In genomic region chr2:108586631-108587030, GRCh38 we compare ENCODE assay signal across 10 cellular contexts. TPM values are rescaled to one million over a fixed set of nuclear protein-coding genes. Genes with fewer than 3 reads are reported as not detected.
A peak's percentile ranks its signal among the peaks of the same experiment; 100 is the strongest.
DNase-seq lines count a peak whose midpoint lies in the region; ATAC-seq, FAIRE-seq and TF ChIP-seq lines count a peak whose summit lies in the region.
"Had no signal": no experiment of that assay in that cellular context is flagged by ENCODE, and none has a peak within 500 bp of the region (broad histone marks: within the 10 kb centered on the region; RNA-seq: fewer than 3 reads in every experiment).

No MANE protein-coding gene starts in this region.

- H3K79me2 ChIP-seq in PC-3 (ENCODE audit: low read length) (peaks cover 71% of the 10 kb centered on the region), H1 (ENCODE audit: control insufficient read depth in 1 of 2, insufficient read depth in 2 of 2, low read length in 2 of 2) (peaks cover 0 to 25% of the 10 kb centered on the region in 2 experiments; a peak in 2 of 4 replicates)

- H3K14ac ChIP-seq in H1 (ENCODE audit: insufficient read length) = no peak overlapping the region

- POLR2A ChIA-PET in PC-3 (lab: Charles Lee; ENCODE audit: unreplicated experiment) (no interaction called here), H1 (lab: Charles Lee; ENCODE audit: partially characterized antibody) (interaction anchor here (1.0 to 1.2 kb wide), 2 partner anchors 52 to 183 kb away, joined by 3 read pairs; partner anchors contain the start of gene LIMS1)

- H3K4ac ChIP-seq in H1 (replicated peaks; ENCODE audit: insufficient read length, low read depth, low read length) = no peak overlapping the region

- TF ChIP-seq POLR2A in H1 (IDR thresholded peaks at IDR 0.05; ENCODE audit: control extremely low read depth in 1 of 2, low read depth in 2 of 2, low read length in 2 of 2) = no peak

- no peak overlapping the region for H3K9ac ChIP-seq in PC-3 (ENCODE audit: low read length)
- H3K9ac ChIP-seq in H1 (replicated peaks in 1 of 4; ENCODE audit: extremely low read depth in 1 of 4, low read depth in 3 of 4, low read length in 3 of 4) = no peak overlapping the region

- H3K9me2 ChIP-seq in PC-3 (replicated peaks; ENCODE audit: low read length) = no peaks in the 10 kb centered on the region

- no peak overlapping the region for H2BK15ac ChIP-seq in H1 (ENCODE audit: low read length)

- no peak for TF ChIP-seq RAD21 in H1 (IDR thresholded peaks at IDR 0.05 in 1 of 2, conservative IDR thresholded peaks at IDR 0.05 in 1 of 2; ENCODE audit: low read depth in 2 of 2, low read length in 2 of 2)

- H2AFZ ChIP-seq in PC-3 (ENCODE audit: low read length) = no peak overlapping the region
- no peak overlapping the region for H2AFZ ChIP-seq in H1 (ENCODE audit: low read length)

- no TSS peak for BruUV-seq in PC-3 (replicated peaks; lab: Mats Ljungman, UMichigan)

- H3K79me1 ChIP-seq in H1 (ENCODE audit: low read depth, low read length) = peaks cover 3% of the 10 kb centered on the region; the same call in 1 of the 2 replicates

- H3K4me1 ChIP-seq in PC-3 (ENCODE audit: insufficient read depth, low read length) (peaks cover 48% of the 10 kb centered on the region), H1 (replicated peaks in 1 of 4; ENCODE audit: control insufficient read depth in 3 of 4, insufficient read depth in 4 of 4, low read length in 3 of 4) (peaks cover 0 to 4% (median 3%) of the 10 kb centered on the region in 4 experiments; a peak in 4 of 7 replicates), tibial artery (peaks cover 7 to 58% (median 30%) of the 10 kb centered on the region in 4 donors), upper lobe of right lung (peaks cover 25% of the 10 kb centered on the region)

- ATAC-seq in PC-3 (no peak), upper lobe of right lung (no peak)
- ATAC-seq: activated naive CD8-positive, alpha-beta T cell treated with anti-CD3 and anti-CD28 coated beads, Interleukin-2, amount 50 U/mL, for 24 hours; effector memory CD8-positive, alpha-beta T cell had no signal

- 76% methylated on average over 5 of the region's 5 CpGs; no CpG with 5 or more reads in 1 of the 2 experiments for WGBS in H1 (ENCODE audit: extremely low coverage in 1 of 2, insufficient coverage in 1 of 2, insufficient read length in 1 of 2, insufficient replicate concordance in 2 of 2, low coverage in 1 of 2, low lambda C conversion rate in 2 of 2, missing lambda C conversion rate in 1 of 2), 2 experiments

- H3K36me3 ChIP-seq in PC-3 (ENCODE audit: low read depth, low read length) (no peaks in the 10 kb centered on the region), H1 (ENCODE audit: control insufficient read depth in 2 of 4, insufficient read depth in 4 of 4, low read length in 3 of 4) (no peaks in the 10 kb centered on the region), tibial artery (no peaks in the 10 kb centered on the region), upper lobe of right lung (no peaks in the 10 kb centered on the region)

- no peak overlapping the region for H2BK5ac ChIP-seq in H1 (ENCODE audit: low read depth, low read length)

- no peak overlapping the region for H2BK120ac ChIP-seq in H1 (replicated peaks; ENCODE audit: low read depth, low read length)

- no peaks in the 10 kb centered on the region for H3F3A ChIP-seq in PC-3 (ENCODE audit: low read length, unreplicated experiment)

- no peak overlapping the region for H4K8ac ChIP-seq in H1 (ENCODE audit: extremely low read depth, insufficient read depth, low read length)

- TF ChIP-seq EP300 in H1 (IDR thresholded peaks at IDR 0.05; ENCODE audit: borderline replicate concordance in 1 of 2, low read depth in 2 of 2, low read length in 2 of 2) = no peak

- no peak overlapping the region for H3K56ac ChIP-seq in H1 (replicated peaks; ENCODE audit: insufficient read length, low read depth, low read length)

- H3K27ac ChIP-seq in PC-3 (ENCODE audit: low read length) (peak overlapping the region; percentile 46), H1 (ENCODE audit: low read depth, low read length) (no peak overlapping the region), tibial artery (peak overlapping the region; percentile 70 to 76), upper lobe of right lung (no peak overlapping the region)

- CTCF ChIA-PET in PC-3 (lab: Charles Lee) (interaction anchor here (1.1 kb wide), 1 partner anchor 139 kb away, joined by 4 read pairs; no protein-coding TSS in a partner anchor), H1 (lab: Charles Lee; ENCODE audit: partially characterized antibody) (interaction anchor here (0.6 to 5.1 kb wide), 7 partner anchors 12 to 1058 kb away, joined by 3 to 54 read pairs (median 5); no protein-coding TSS in a partner anchor)

- TF ChIP-seq CTCF in PC-3 (conservative IDR thresholded peaks at IDR 0.05; ENCODE audit: low read depth, low read length) (no peak), H1 (IDR thresholded peaks at IDR 0.05; ENCODE audit: control extremely low read depth in 1 of 3, insufficient read depth in 1 of 3, low read depth in 1 of 3, low read length in 3 of 3) (no peak), tibial artery (IDR thresholded peaks at IDR 0.05) (no peak), upper lobe of right lung (IDR thresholded peaks at IDR 0.05) (no peak)

- H3K23ac ChIP-seq in H1 (ENCODE audit: insufficient read length) = no peak overlapping the region

- FAIRE-seq in H1 (lab: Jason Lieb, UNC) = no peak

- no peaks in the 10 kb centered on the region for H4K20me1 ChIP-seq in PC-3 (ENCODE audit: low read length)
- no peaks in the 10 kb centered on the region for H4K20me1 ChIP-seq in H1 (replicated peaks in 1 of 2; ENCODE audit: control insufficient read depth in 1 of 2, insufficient read depth in 2 of 2, low read length in 2 of 2)

- intact Hi-C loops in PC-3 (cut with micrococcal nuclease) = no loop called here
- intact Hi-C loops in tibial artery (cut with DNase I; ENCODE audit: low total_unique reads) = no loop called here
- intact Hi-C loops in upper lobe of right lung (cut with DNase I) = loop anchor here (10.0 kb wide), 1 partner anchor 232 kb away; no protein-coding TSS in a partner anchor

- H3K27me3 ChIP-seq in PC-3 (ENCODE audit: low read length) = no peaks in the 10 kb centered on the region
- H3K27me3 ChIP-seq in H1 (replicated peaks in 1 of 4; ENCODE audit: control insufficient read depth in 3 of 4, extremely low read depth in 1 of 4, insufficient read depth in 3 of 4, low read length in 3 of 4) = no peaks in the 10 kb centered on the region
- no peaks in the 10 kb centered on the region for H3K27me3 ChIP-seq in tibial artery
- no peaks in the 10 kb centered on the region for H3K27me3 ChIP-seq in upper lobe of right lung

- H2BK12ac ChIP-seq in H1 (ENCODE audit: low read depth, low read length) = 0 out of 2 replicates have a peak overlapping the region, but pooled peaks have one; percentile 31

- H3K9me3 ChIP-seq in PC-3 (ENCODE audit: low read length) = no peaks in the 10 kb centered on the region
- H3K9me3 ChIP-seq in H1 (ENCODE audit: insufficient read depth in 2 of 2, low read depth in 1 of 2, low read length in 1 of 2) = no peaks in the 10 kb centered on the region
- no peaks in the 10 kb centered on the region for H3K9me3 ChIP-seq in tibial artery
- no peaks in the 10 kb centered on the region for H3K9me3 ChIP-seq in upper lobe of right lung

- no peak overlapping the region for H2BK20ac ChIP-seq in H1 (ENCODE audit: low read length)

- DNase-seq in PC-3 (no peak), H1 (ENCODE audit: low read depth in 1 of 2, low spot score in 2 of 2) (no peak), myocyte (ENCODE audit: low read depth) (peak; percentile 67), tibial artery (no peak), NCI-H510A (lab: John Stamatoyannopoulos, UW) (no peak), OCI-M1 (lab: John Stamatoyannopoulos, UW) (no peak), upper lobe of right lung (no peak)
- DNase-seq: activated naive CD8-positive, alpha-beta T cell treated with anti-CD3 and anti-CD28 coated beads, Interleukin-2, amount 50 U/mL, for 24 hours; effector memory CD8-positive, alpha-beta T cell; NCI-H2029 had no signal

- H3K4me2 ChIP-seq in PC-3 (ENCODE audit: low read length) = peak overlapping the region; percentile 7; the same call in 1 of the 2 replicates
- H3K4me2 ChIP-seq in H1 (ENCODE audit: insufficient read depth in 1 of 2, low read depth in 2 of 2, low read length in 2 of 2) = 0 out of 4 replicates have a peak overlapping the region, but pooled peaks of 1 of the 2 experiments have one; percentile 13

- H3K4me3 ChIP-seq in PC-3 (ENCODE audit: low read length) = no peak overlapping the region
- H3K4me3 ChIP-seq in H1 (ENCODE audit: extremely low read depth in 1 of 4, insufficient read depth in 2 of 4, low read depth in 3 of 4, low read length in 4 of 4) = no peak overlapping the region
- H3K4me3 ChIP-seq in tibial artery = no peak overlapping the region
- H3K4me3 ChIP-seq in upper lobe of right lung = no peak overlapping the region

- H4K5ac ChIP-seq in H1 (ENCODE audit: insufficient read length, low read depth, low read length) = no peak overlapping the region

- H3K18ac ChIP-seq in H1 (ENCODE audit: extremely low read depth, low read length) = no peak overlapping the region

- H2AK5ac ChIP-seq in H1 (ENCODE audit: low read depth, low read length) = no peak overlapping the region

- H4K91ac ChIP-seq in H1 (replicated peaks; ENCODE audit: insufficient read length, low read length) = no peak overlapping the region

- H3K23me2 ChIP-seq in H1 (ENCODE audit: low read depth, low read length) = no peaks in the 10 kb centered on the region

TF ChIP-seq in H1, 55 proteins besides CTCF, POLR2A, EP300 and RAD21 (continues in another document):
- TF ChIP-seq SRF (IDR thresholded peaks at IDR 0.05; ENCODE audit: low read depth, low read length) (no peak), KDM5A (IDR thresholded peaks at IDR 0.05; ENCODE audit: low read length) (no peak), TAF1 (IDR thresholded peaks at IDR 0.05; ENCODE audit: low read depth, low read length) (no peak), SP4 (IDR thresholded peaks at IDR 0.05; ENCODE audit: low read length) (no peak), KDM4A (IDR thresholded peaks at IDR 0.05; ENCODE audit: low read depth, low read length, severe bottlenecking) (no peak), POLR2AphosphoS5 (IDR thresholded peaks at IDR 0.05; ENCODE audit: low read depth, low read length) (no peak), YY1 (IDR thresholded peaks at IDR 0.05; ENCODE audit: low read depth, low read length) (no peak), KDM1A (IDR thresholded peaks at IDR 0.05; ENCODE audit: borderline replicate concordance, low read length) (no peak)

RNA-seq across cellular contexts. Expression of gene LIMS1, which starts 52.4 kb away (rescaled TPM):
- total RNA-seq in PC-3 (2014; rRNA removed) (58.9 and 62.7 TPM in 2 replicates), myocyte (185 and 201 TPM in 2 replicates), upper lobe of right lung (97.6 TPM)
- 36.7 and 39.0 TPM in 2 replicates for total RNA-seq in H1 (2021; fragmentation: NEBNext Ultra II Directional; extraction: Animal tissue kit (Norgen Biotek cat#: 25700))
- 23.6 and 24.1 TPM in 2 replicates for polyA plus RNA-seq in H1 (2011; rRNA removed)
- 25.4 TPM for polyA plus RNA-seq in H1 (2011; cell fraction: cytosol; rRNA removed)
- 47.7 TPM for polyA plus RNA-seq in H1 (2011; cell fraction: nucleus; rRNA removed)
- polyA plus RNA-seq in H1 (2012, experiment 1 of 2) = 20.5 to 33.8 TPM (median 26.9 TPM) in 4 replicates
- 5.1 TPM for polyA plus RNA-seq in H1 (2012, experiment 2 of 2)
- 28.8 TPM for polyA plus RNA-seq in H1 (2013, experiment 1 of 2)
- polyA plus RNA-seq in H1 (2013, experiment 2 of 2) = 29.8 TPM
- polyA minus RNA-seq in H1 (2011; rRNA and poly(A)+ RNA removed) = 68.3 and 76.4 TPM in 2 replicates
- polyA minus RNA-seq in H1 (2011; cell fraction: cytosol; rRNA and poly(A)+ RNA removed) = 12.8 TPM
- polyA minus RNA-seq in H1 (2011; cell fraction: nucleus; rRNA and poly(A)+ RNA removed) = 41.9 TPM
- 112 TPM for polyA plus RNA-seq in myocyte (2012)

Comparison
In these comparisons a context has a peak if more than half of its experiments do, and no peak if none do; other contexts are left out.
1. H3K27ac ChIP-seq: peak in PC-3 (single experiment) and tibial artery (2 of 2); none in H1 (single experiment) and upper lobe of right lung (single experiment).